15 cellular contexts compared by ENCODE assay signal in genomic region chr15:83323296-83323711, GRCh38. TPM values are rescaled to one million over a fixed set of nuclear protein-coding genes. Genes with fewer than 3 reads are reported as not detected.
DNase-seq lines count a peak whose midpoint lies in the region; ATAC-seq, FAIRE-seq and TF ChIP-seq lines count a peak whose summit lies in the region.
"Had no signal": no experiment of that assay in that cellular context is flagged by ENCODE, and none has a peak within 500 bp of the region (broad histone marks: within the 10 kb centered on the region; RNA-seq: fewer than 3 reads in every experiment).

No MANE protein-coding gene starts in this region.

- H3K4me3 Mint-ChIP-seq in naive thymus-derived CD4-positive, alpha-beta T cell = no peak overlapping the region
- H3K4me3 Mint-ChIP-seq: activated B cell treated with CpG ODN at 0.5 μM for 24 hours; naive thymus-derived CD8-positive, alpha-beta T cell had no signal

- H3K36me3 ChIP-seq in right atrium auricular region (no peaks in the 10 kb centered on the region), GM12878 (ENCODE audit: control insufficient read depth in 2 of 2, insufficient read depth in 2 of 2, low read length in 1 of 2) (no peaks in the 10 kb centered on the region), kidney (ENCODE audit: control insufficient read depth in 1 of 2, insufficient read depth in 2 of 2, low read length in 2 of 2) (no peaks in the 10 kb centered on the region)
- no peaks in the 10 kb centered on the region for H3K36me3 ChIP-seq in naive thymus-derived CD4-positive, alpha-beta T cell (ENCODE audit: control insufficient read depth in 2 of 3, insufficient read depth in 3 of 3, low read length in 3 of 3)
- H3K36me3 ChIP-seq: transverse colon had no signal

- peaks cover 0 to 4% (median 0%) of the 10 kb centered on the region in 11 donors for H3K9me3 Mint-ChIP-seq in naive thymus-derived CD4-positive, alpha-beta T cell
- H3K9me3 Mint-ChIP-seq: activated B cell treated with CpG ODN at 0.5 μM for 24 hours; activated naive CD4-positive, alpha-beta T cell treated with anti-CD3 and anti-CD28 coated beads, Interleukin-2, amount 50 U/mL, for 72 hours had no signal

- no peaks in the 10 kb centered on the region for H3K4me1 Mint-ChIP-seq in naive thymus-derived CD4-positive, alpha-beta T cell
- H3K4me1 Mint-ChIP-seq: activated B cell treated with CpG ODN at 0.5 μM for 24 hours; naive thymus-derived CD8-positive, alpha-beta T cell had no signal

- no peak overlapping the region for H2AFZ ChIP-seq in GM12878 (ENCODE audit: control insufficient read depth, low read depth, low read length)

- H3K36me3 Mint-ChIP-seq in naive thymus-derived CD4-positive, alpha-beta T cell = no peaks in the 10 kb centered on the region
- H3K36me3 Mint-ChIP-seq: activated naive CD4-positive, alpha-beta T cell treated with anti-CD3 and anti-CD28 coated beads, Interleukin-2, amount 50 U/mL, for 72 hours; naive thymus-derived CD8-positive, alpha-beta T cell had no signal

- SMC1A ChIA-PET in GM12878 (lab: Charles Lee; ENCODE audit: uncharacterized antibody, unreplicated experiment) = no interaction called here

- BruUV-seq in GM12878 (replicated peaks; lab: Mats Ljungman, UMichigan) = no TSS peak

- DNase-seq in left cardiac atrium (peak; percentile 31), right atrium auricular region (ENCODE audit: low spot score) (no peak), GM12878 (ENCODE audit: low read depth, low spot score) (no peak), kidney (peak; percentile 90), HUDEP-2 (lab: John Stamatoyannopoulos, UW; ENCODE audit: unreplicated experiment in 76 of 76) (no peak), NCI-H226 (no peak)
- no peak for DNase-seq in naive thymus-derived CD4-positive, alpha-beta T cell
- DNase-seq: activated B cell treated with CpG ODN at 0.5 μM for 24 hours; AML-193; naive thymus-derived CD8-positive, alpha-beta T cell; NCI-H1417; transverse colon had no signal

- POLR2A ChIA-PET in GM12878 (lab: Charles Lee) = no interaction called here
- POLR2A ChIA-PET in naive thymus-derived CD4-positive, alpha-beta T cell (lab: Charles Lee) = no interaction called here

- peaks cover 2 to 35% (median 29%) of the 10 kb centered on the region in 5 donors for H3K27me3 Mint-ChIP-seq in naive thymus-derived CD4-positive, alpha-beta T cell

- no peaks in the 10 kb centered on the region for H3K79me2 ChIP-seq in GM12878 (ENCODE audit: control insufficient read depth, insufficient read depth, low read length)

- in situ Hi-C loops in GM12878 (cut with MboI) = no loop called here

- RAD21 ChIA-PET in GM12878 (lab: Charles Lee; ENCODE audit: unreplicated experiment) = no interaction called here

- CTCF ChIA-PET in GM12878 (lab: Yijun Ruan, JAX) = no interaction called here
- CTCF ChIA-PET in naive thymus-derived CD4-positive, alpha-beta T cell (lab: Charles Lee) = no interaction called here

- no peak for TF ChIP-seq POLR2A in GM12878 (IDR thresholded peaks at IDR 0.05; ENCODE audit: low read depth, low read length)

- H4K20me1 ChIP-seq in GM12878 (ENCODE audit: control insufficient read depth, insufficient read depth) = no peaks in the 10 kb centered on the region

- TF ChIP-seq RAD21 in GM12878 (IDR thresholded peaks at IDR 0.05; ENCODE audit: insufficient read depth, low read depth, low read length) = no peak

- H3K9ac ChIP-seq in GM12878 (ENCODE audit: control insufficient read depth, insufficient read depth, low read length) (no peak overlapping the region), kidney (ENCODE audit: low read length in 2 of 2) (no peak overlapping the region)

- H3K9me3 ChIP-seq in right atrium auricular region (no peaks in the 10 kb centered on the region), GM12878 (replicated peaks; ENCODE audit: control insufficient read depth, insufficient read depth, low read length) (no peaks in the 10 kb centered on the region), kidney (ENCODE audit: control insufficient read depth in 1 of 2, low read length in 2 of 2) (peaks cover 0 to 5% of the 10 kb centered on the region in 2 donors)
- H3K9me3 ChIP-seq in naive thymus-derived CD4-positive, alpha-beta T cell (ENCODE audit: control insufficient read depth in 2 of 3, low read length in 3 of 3) = no peaks in the 10 kb centered on the region
- H3K9me3 ChIP-seq: transverse colon had no signal

- H3K27ac Mint-ChIP-seq in naive thymus-derived CD4-positive, alpha-beta T cell = no peak overlapping the region
- H3K27ac Mint-ChIP-seq: activated B cell treated with CpG ODN at 0.5 μM for 24 hours; activated naive CD4-positive, alpha-beta T cell treated with anti-CD3 and anti-CD28 coated beads, Interleukin-2, amount 50 U/mL, for 72 hours; naive thymus-derived CD8-positive, alpha-beta T cell had no signal

- H3K27me3 ChIP-seq in right atrium auricular region (no peaks in the 10 kb centered on the region), GM12878 (replicated peaks in 1 of 2; ENCODE audit: control insufficient read depth in 2 of 2, insufficient read depth in 2 of 2, low read length in 1 of 2) (no peaks in the 10 kb centered on the region)
- no peaks in the 10 kb centered on the region for H3K27me3 ChIP-seq in naive thymus-derived CD4-positive, alpha-beta T cell (ENCODE audit: control insufficient read depth in 2 of 2, insufficient read depth in 2 of 2, low read length in 2 of 2)
- H3K27me3 ChIP-seq: transverse colon had no signal

- intact Hi-C loops in left cardiac atrium (cut with DNase I) (no loop called here), GM12878 (cut with micrococcal nuclease; ENCODE audit: unreplicated experiment) (no loop called here), kidney (cut with DNase I) (no loop called here)
- intact Hi-C loops in naive thymus-derived CD4-positive, alpha-beta T cell (cut with micrococcal nuclease) = no loop called here

- H3K27ac ChIP-seq in right atrium auricular region (no peak overlapping the region), GM12878 (ENCODE audit: control insufficient read depth, insufficient read depth) (no peak overlapping the region), kidney (ENCODE audit: low read depth in 2 of 2, low read length in 2 of 2) (no peak overlapping the region)
- H3K27ac ChIP-seq in naive thymus-derived CD4-positive, alpha-beta T cell (ENCODE audit: low read depth, low read length) = no peak overlapping the region
- H3K27ac ChIP-seq: transverse colon had no signal

- peak in 1 of 2 donors; percentile 56 for ATAC-seq in left cardiac atrium
- peak; percentile 76 for ATAC-seq in GM12878
- no peak for ATAC-seq in GM21717 (IDR thresholded peaks at IDR 0.05; ENCODE audit: unreplicated experiment)
- ATAC-seq in naive thymus-derived CD4-positive, alpha-beta T cell = no peak
- ATAC-seq: activated naive CD4-positive, alpha-beta T cell treated with anti-CD3 and anti-CD28 coated beads, Interleukin-2, amount 50 U/mL, for 72 hours; naive thymus-derived CD8-positive, alpha-beta T cell had no signal

- no peak for TF ChIP-seq EP300 in GM12878 (IDR thresholded peaks at IDR 0.05; ENCODE audit: borderline replicate concordance in 1 of 2, control insufficient read depth in 1 of 2, low read depth in 2 of 2, low read length in 2 of 2)

- TF ChIP-seq CTCF in right atrium auricular region (IDR thresholded peaks at IDR 0.05) (no peak), GM12878 (IDR thresholded peaks at IDR 0.05 in 2 of 3, conservative IDR thresholded peaks at IDR 0.05 in 1 of 3; ENCODE audit: control insufficient read depth in 2 of 3, extremely low read depth in 1 of 3, insufficient read depth in 1 of 3, low read depth in 3 of 3, low read length in 3 of 3) (no peak), kidney (IDR thresholded peaks at IDR 0.05; ENCODE audit: borderline replicate concordance, extremely low read depth, insufficient read depth) (no peak)

- H3K4me1 ChIP-seq in right atrium auricular region (no peaks in the 10 kb centered on the region), GM12878 (ENCODE audit: control insufficient read depth, insufficient read depth, low read length) (no peaks in the 10 kb centered on the region), kidney (ENCODE audit: control insufficient read depth in 1 of 2, insufficient read depth in 1 of 2, low read depth in 1 of 2, low read length in 2 of 2) (no peaks in the 10 kb centered on the region)
- H3K4me1 ChIP-seq in naive thymus-derived CD4-positive, alpha-beta T cell (ENCODE audit: control insufficient read depth in 2 of 2, insufficient read depth in 2 of 2, low read length in 2 of 2) = no peaks in the 10 kb centered on the region
- H3K4me1 ChIP-seq: transverse colon had no signal

- H3K4me2 ChIP-seq in GM12878 (ENCODE audit: control insufficient read depth, insufficient read depth) = no peak overlapping the region

- H3K4me3 ChIP-seq in right atrium auricular region (no peak overlapping the region), GM12878 (no peak overlapping the region), kidney (ENCODE audit: low read length in 2 of 2) (no peak overlapping the region)
- H3K4me3 ChIP-seq in naive thymus-derived CD4-positive, alpha-beta T cell (ENCODE audit: low read length) = no peak overlapping the region
- H3K4me3 ChIP-seq: transverse colon had no signal

- WGBS in GM12878 (ENCODE audit: insufficient coverage, insufficient replicate concordance, low lambda C conversion rate, missing lambda C conversion rate) = 56% methylated on average over 9 of the region's 9 CpGs

- FAIRE-seq in GM12878 (lab: Jason Lieb, UNC) (no peak), kidney (lab: Jason Lieb, UNC) (no peak)
- FAIRE-seq: frontal cortex had no signal

RNA-seq across cellular contexts. Expression of gene BNC1, which starts 38.8 kb away (rescaled TPM):
- total RNA-seq in left cardiac atrium = 1 to 10 TPM; 2.4 to 3.0 TPM
- 10 to 100 TPM in 1 of 2 donors, 1 to 10 TPM in 1; 5.4 to 15.6 TPM for total RNA-seq in right atrium auricular region
- total RNA-seq in GM12878 (2013; cell fraction: nucleolus; rRNA removed) = not detected in 2 replicates
- total RNA-seq in GM12878 (2014; rRNA removed) = not detected in 2 replicates
- not detected in 2 replicates for total RNA-seq in GM12878 (2014; rRNA removed; fragmentation: Illumina TruSeq; extraction: Trizol)
- total RNA-seq in GM12878 (2021) = not detected in 2 replicates
- not detected for polyA plus RNA-seq in GM12878 (2011; ENCODE audit: low read depth)
- polyA plus RNA-seq in GM12878 (2011; rRNA removed) = not detected in 2 replicates
- not detected in 2 replicates for polyA plus RNA-seq in GM12878 (2011; cell fraction: cytosol; rRNA removed)
- polyA plus RNA-seq in GM12878 (2011; cell fraction: nucleus; rRNA removed) = not detected in 2 replicates
- polyA plus RNA-seq in GM12878 (2012) = not detected in 2 replicates
- 0.01 TPM in 1 of 2 replicates, not detected in the other for polyA plus RNA-seq in GM12878 (2014; fragmentation: Illumina TruSeq; extraction: Trizol)
- not detected for polyA plus RNA-seq in GM12878 (2014; fragmentation: Nextera tagmentation; extraction: Ambion mirVana)
- polyA plus RNA-seq in GM12878 (2014; rRNA removed) = not detected in 2 replicates
- polyA plus RNA-seq in GM12878 (2016; fragmentation: Nextera tagmentation; extraction: Ambion mirVana) = not detected
- not detected in 2 replicates for polyA minus RNA-seq in GM12878 (2011; rRNA and poly(A)+ RNA removed)
- polyA minus RNA-seq in GM12878 (2011; cell fraction: cytosol; rRNA and poly(A)+ RNA removed) = not detected in 2 replicates
- polyA minus RNA-seq in GM12878 (2011; cell fraction: nucleus; rRNA and poly(A)+ RNA removed) = not detected in 2 replicates
- total RNA-seq in kidney = 0.38 TPM
- polyA plus RNA-seq in kidney (ENCODE audit: insufficient read depth, low read depth, low replicate concordance) = not detected
- total RNA-seq in naive thymus-derived CD4-positive, alpha-beta T cell = not detected
- not detected for polyA plus RNA-seq in naive thymus-derived CD4-positive, alpha-beta T cell
- total RNA-seq: activated B cell treated with CpG ODN at 0.5 μM for 24 hours; activated naive CD4-positive, alpha-beta T cell treated with anti-CD3 and anti-CD28 coated beads, Interleukin-2, amount 50 U/mL, for 72 hours; naive thymus-derived CD8-positive, alpha-beta T cell; transverse colon had no signal
- polyA plus RNA-seq: naive thymus-derived CD8-positive, alpha-beta T cell had no signal

Comparison
In these comparisons a context has a peak if more than half of its experiments do, and no peak if none do; other contexts are left out.
1. DNase-seq: peak in left cardiac atrium (single experiment) and kidney (single experiment); none in right atrium auricular region (single experiment), GM12878 (single experiment), HUDEP-2 (0 of 76), NCI-H226 (single experiment) and naive thymus-derived CD4-positive, alpha-beta T cell (0 of 9).